Comparison of ENCODE assay signal across 32 cellular contexts in the genomic region with DNA sequence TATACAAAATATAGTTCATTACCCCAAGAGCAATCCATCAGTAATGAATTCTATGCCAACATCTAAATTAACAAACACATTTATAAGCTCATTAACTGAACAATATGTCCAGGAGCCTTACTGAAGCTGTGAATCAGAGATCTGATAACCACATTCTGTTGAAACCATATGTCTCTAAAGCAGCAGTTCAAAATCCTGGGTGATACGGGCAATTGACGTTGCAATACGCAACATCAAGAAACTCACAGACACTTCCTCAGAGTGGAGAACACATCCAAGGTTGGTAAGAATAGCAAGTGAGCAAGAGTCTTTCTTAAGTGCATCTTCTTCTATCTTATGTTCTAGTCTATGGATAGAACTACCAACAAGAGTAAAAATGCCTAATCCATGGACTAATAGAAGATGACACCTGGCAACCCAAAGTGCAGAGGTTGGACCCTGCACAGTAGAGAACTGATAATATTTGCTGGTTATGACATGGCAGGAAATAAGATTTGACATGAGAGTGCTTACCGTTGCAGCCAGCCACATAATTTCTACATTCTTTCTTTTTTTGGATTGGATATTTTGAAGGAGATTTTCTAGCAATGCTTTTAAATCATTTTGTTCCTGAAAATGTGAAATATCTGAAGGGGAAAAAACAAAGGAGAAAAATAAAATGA.
DNase-seq lines count a peak whose midpoint lies in the region; ATAC-seq, FAIRE-seq and TF ChIP-seq lines count a peak whose summit lies in the region.
"Had no signal": no experiment of that assay in that cellular context is flagged by ENCODE, and none has a peak within 500 bp of the region (broad histone marks: within the 10 kb centered on the region; RNA-seq: fewer than 3 reads in every experiment).

No MANE protein-coding gene starts in this region.

- no peaks in the 10 kb centered on the region for H4K20me1 ChIP-seq in astrocyte (ENCODE audit: insufficient read depth, low read length)
- H4K20me1 ChIP-seq: BLaER1 treated with 17β-estradiol and CSF1 and Interleukin-3, amounts not matched to agents 10 nM and 100 nM had no signal

- H3K27ac ChIP-seq in CD4-positive, CD25-positive, alpha-beta regulatory T cell (ENCODE audit: insufficient read depth, low read length, poor library complexity, severe bottlenecking): no peak overlapping the region
- no peak overlapping the region for H3K27ac ChIP-seq in astrocyte (ENCODE audit: low read depth, low read length)
- H3K27ac ChIP-seq: BLaER1 treated with 17β-estradiol and CSF1 and Interleukin-3, amounts not matched to agents 10 nM and 100 nM; KMS-11; Peyer's patch had no signal

- no peak overlapping the region for H3K9ac ChIP-seq in astrocyte (ENCODE audit: low read length)
- H3K9ac ChIP-seq: BLaER1 treated with 17β-estradiol and CSF1 and Interleukin-3, amounts not matched to agents 10 nM and 100 nM; KMS-11 had no signal

- no peak for DNase-seq in activated CD4-positive, alpha-beta memory T cell treated with anti-CD3 and anti-CD28 coated beads for 36 hours
- no peak for DNase-seq in activated CD4-positive, alpha-beta memory T cell treated with anti-CD3 and anti-CD28 coated beads, Interleukin-2, amount 10 ng/mL, durations not matched to agents 7 days and 5 days
- DNase-seq in CD4-positive, CD25-positive, alpha-beta regulatory T cell: no peak
- peak; percentile 43 for DNase-seq in OCI-M1 (lab: John Stamatoyannopoulos, UW)
- no peak for DNase-seq in astrocyte (ENCODE audit: low read depth)
- DNase-seq in amniotic stem cell (lab: John Stamatoyannopoulos, UW): no peak
- DNase-seq in H7: no peak
- DNase-seq: Caco-2; CD8-positive, alpha-beta T cell; DMS 273 treated with DMSO at 0.1 percent for 48 hours; DMS79; EL; GDM1; GOT3; HCEC 1CT; NCI-H1092; NCI-H1417 treated with DMSO at 0.1 percent for 48 hours; NCI-H1694 treated with DMSO at 0.1 percent for 48 hours; NCI-H2081 treated with DMSO at 0.1 percent for 48 hours; NCI-H2171; NCI-H226; NCI-H510A; NCI-H774; Peyer's patch; SHP77 treated with DMSO at 0.1 percent for 48 hours; SW 1271 had no signal

- no peaks in the 10 kb centered on the region for H3K27me3 Mint-ChIP-seq in activated CD4-positive, alpha-beta memory T cell treated with anti-CD3 and anti-CD28 coated beads for 36 hours
- no peaks in the 10 kb centered on the region for H3K27me3 Mint-ChIP-seq in activated CD4-positive, alpha-beta memory T cell treated with anti-CD3 and anti-CD28 coated beads, Interleukin-2, amount 10 ng/mL, durations not matched to agents 7 days and 5 days
- no peaks in the 10 kb centered on the region for H3K27me3 Mint-ChIP-seq in CD4-positive, CD25-positive, alpha-beta regulatory T cell
- no peaks in the 10 kb centered on the region for H3K27me3 Mint-ChIP-seq in astrocyte (ENCODE audit: low read depth, unreplicated experiment)
- H3K27me3 Mint-ChIP-seq: IgD-negative memory B cell had no signal

- FAIRE-seq in astrocyte (lab: Jason Lieb, UNC): peak; percentile 13
- FAIRE-seq: A204.1, GM12878 had no signal

- CTCF ChIA-PET in activated CD4-positive, alpha-beta memory T cell treated with anti-CD3 and anti-CD28 coated beads for 36 hours (lab: Charles Lee): no interaction called here
- CTCF ChIA-PET in activated CD4-positive, alpha-beta memory T cell treated with anti-CD3 and anti-CD28 coated beads, Interleukin-2, amount 10 ng/mL, durations not matched to agents 7 days and 5 days (lab: Charles Lee): no interaction called here

- no peak overlapping the region for H2AFZ ChIP-seq in astrocyte (ENCODE audit: low read depth, low read length)

- no peak for ATAC-seq in CD4-positive, CD25-positive, alpha-beta regulatory T cell (ENCODE audit: low read depth in 2 of 2)
- ATAC-seq in HG03159 (IDR thresholded peaks at IDR 0.05; ENCODE audit: unreplicated experiment): no peak
- ATAC-seq: CD8-positive, alpha-beta T cell; GM12878 had no signal

- peaks cover 31% of the 10 kb centered on the region for H3K36me3 ChIP-seq in CD4-positive, CD25-positive, alpha-beta regulatory T cell (ENCODE audit: control insufficient read depth, insufficient read depth, low read length)
- H3K36me3 ChIP-seq in astrocyte (ENCODE audit: insufficient read depth, low read length): no peaks in the 10 kb centered on the region
- no peaks in the 10 kb centered on the region for H3K36me3 ChIP-seq in H7 (replicated peaks; ENCODE audit: control insufficient read depth, insufficient read depth, low read length)
- H3K36me3 ChIP-seq: BLaER1 treated with 17β-estradiol and CSF1 and Interleukin-3, amounts not matched to agents 10 nM and 100 nM had no signal

- no peaks in the 10 kb centered on the region for H3K9me3 Mint-ChIP-seq in activated CD4-positive, alpha-beta memory T cell treated with anti-CD3 and anti-CD28 coated beads for 36 hours
- H3K9me3 Mint-ChIP-seq in activated CD4-positive, alpha-beta memory T cell treated with anti-CD3 and anti-CD28 coated beads, Interleukin-2, amount 10 ng/mL, durations not matched to agents 7 days and 5 days: no peaks in the 10 kb centered on the region
- no peaks in the 10 kb centered on the region for H3K9me3 Mint-ChIP-seq in CD4-positive, CD25-positive, alpha-beta regulatory T cell
- no peaks in the 10 kb centered on the region for H3K9me3 Mint-ChIP-seq in astrocyte (ENCODE audit: unreplicated experiment)
- H3K9me3 Mint-ChIP-seq: CD8-positive, alpha-beta T cell; IgD-negative memory B cell had no signal

- H3K27ac Mint-ChIP-seq in activated CD4-positive, alpha-beta memory T cell treated with anti-CD3 and anti-CD28 coated beads for 36 hours: peak overlapping the region; percentile 64
- H3K27ac Mint-ChIP-seq in activated CD4-positive, alpha-beta memory T cell treated with anti-CD3 and anti-CD28 coated beads, Interleukin-2, amount 10 ng/mL, durations not matched to agents 7 days and 5 days: no peak overlapping the region
- peak overlapping the region; percentile 14 to 74 (median 21) for H3K27ac Mint-ChIP-seq in CD4-positive, CD25-positive, alpha-beta regulatory T cell
- H3K27ac Mint-ChIP-seq in astrocyte (ENCODE audit: unreplicated experiment): no peak overlapping the region
- H3K27ac Mint-ChIP-seq: CD8-positive, alpha-beta T cell; IgD-negative memory B cell had no signal

- no peaks in the 10 kb centered on the region for H3K4me1 ChIP-seq in CD4-positive, CD25-positive, alpha-beta regulatory T cell (ENCODE audit: control insufficient read depth, insufficient read depth, low read length, poor library complexity, severe bottlenecking)
- H3K4me1 ChIP-seq in astrocyte (ENCODE audit: insufficient read depth, low read length): peaks cover 17% of the 10 kb centered on the region
- H3K4me1 ChIP-seq: BLaER1 treated with 17β-estradiol and CSF1 and Interleukin-3, amounts not matched to agents 10 nM and 100 nM; Caco-2; Peyer's patch had no signal

- H3K4me2 ChIP-seq in astrocyte (ENCODE audit: low read length): no peak overlapping the region
- H3K4me2 ChIP-seq: BLaER1 treated with 17β-estradiol and CSF1 and Interleukin-3, amounts not matched to agents 10 nM and 100 nM; KMS-11 had no signal

- no peak overlapping the region for H3K4me3 Mint-ChIP-seq in activated CD4-positive, alpha-beta memory T cell treated with anti-CD3 and anti-CD28 coated beads for 36 hours
- H3K4me3 Mint-ChIP-seq in activated CD4-positive, alpha-beta memory T cell treated with anti-CD3 and anti-CD28 coated beads, Interleukin-2, amount 10 ng/mL, durations not matched to agents 7 days and 5 days: no peak overlapping the region
- H3K4me3 Mint-ChIP-seq in CD4-positive, CD25-positive, alpha-beta regulatory T cell: no peak overlapping the region
- no peak overlapping the region for H3K4me3 Mint-ChIP-seq in astrocyte (ENCODE audit: unreplicated experiment)
- H3K4me3 Mint-ChIP-seq: CD8-positive, alpha-beta T cell; IgD-negative memory B cell had no signal

- H3K36me3 Mint-ChIP-seq in activated CD4-positive, alpha-beta memory T cell treated with anti-CD3 and anti-CD28 coated beads for 36 hours: peaks cover 35% of the 10 kb centered on the region
- peaks cover 30% of the 10 kb centered on the region for H3K36me3 Mint-ChIP-seq in activated CD4-positive, alpha-beta memory T cell treated with anti-CD3 and anti-CD28 coated beads, Interleukin-2, amount 10 ng/mL, durations not matched to agents 7 days and 5 days (ENCODE audit: low read depth)
- peaks cover 35% of the 10 kb centered on the region for H3K36me3 Mint-ChIP-seq in CD4-positive, CD25-positive, alpha-beta regulatory T cell
- H3K36me3 Mint-ChIP-seq in astrocyte (ENCODE audit: low read depth, unreplicated experiment): no peaks in the 10 kb centered on the region
- H3K36me3 Mint-ChIP-seq: IgD-negative memory B cell had no signal

- intact Hi-C loops in activated CD4-positive, alpha-beta memory T cell treated with anti-CD3 and anti-CD28 coated beads for 36 hours (cut with micrococcal nuclease): no loop called here

- H3K9me3 ChIP-seq in CD4-positive, CD25-positive, alpha-beta regulatory T cell (ENCODE audit: control insufficient read depth in 2 of 2, low read length in 2 of 2): no peaks in the 10 kb centered on the region
- H3K9me3 ChIP-seq in astrocyte (ENCODE audit: insufficient read depth, low read depth, low read length): no peaks in the 10 kb centered on the region
- H3K9me3 ChIP-seq: BLaER1 treated with 17β-estradiol and CSF1 and Interleukin-3, amounts not matched to agents 10 nM and 100 nM; Caco-2; Peyer's patch had no signal

- no peaks in the 10 kb centered on the region for H3K27me3 ChIP-seq in CD4-positive, CD25-positive, alpha-beta regulatory T cell (ENCODE audit: control insufficient read depth, insufficient read depth, low read length)
- H3K27me3 ChIP-seq in astrocyte (ENCODE audit: insufficient read depth, low read length): no peaks in the 10 kb centered on the region
- no peaks in the 10 kb centered on the region for H3K27me3 ChIP-seq in H7 (ENCODE audit: control insufficient read depth, insufficient read depth, low read length)
- H3K27me3 ChIP-seq: BLaER1 treated with 17β-estradiol and CSF1 and Interleukin-3, amounts not matched to agents 10 nM and 100 nM; Peyer's patch had no signal

- TF ChIP-seq CTCF in astrocyte (IDR thresholded peaks at IDR 0.05; ENCODE audit: insufficient read depth, low read depth, low read length): no peak

- H3K79me2 ChIP-seq in astrocyte (ENCODE audit: insufficient read depth, low read length): no peaks in the 10 kb centered on the region

- peaks cover 8% of the 10 kb centered on the region for H3K4me1 Mint-ChIP-seq in activated CD4-positive, alpha-beta memory T cell treated with anti-CD3 and anti-CD28 coated beads for 36 hours (ENCODE audit: low read depth)
- H3K4me1 Mint-ChIP-seq in activated CD4-positive, alpha-beta memory T cell treated with anti-CD3 and anti-CD28 coated beads, Interleukin-2, amount 10 ng/mL, durations not matched to agents 7 days and 5 days: no peaks in the 10 kb centered on the region
- peaks cover 0 to 10% (median 7%) of the 10 kb centered on the region in 4 donors for H3K4me1 Mint-ChIP-seq in CD4-positive, CD25-positive, alpha-beta regulatory T cell
- peaks cover 10% of the 10 kb centered on the region for H3K4me1 Mint-ChIP-seq in astrocyte (ENCODE audit: low read depth, unreplicated experiment)
- H3K4me1 Mint-ChIP-seq: IgD-negative memory B cell had no signal

- H3K4me3 ChIP-seq in CD4-positive, CD25-positive, alpha-beta regulatory T cell (ENCODE audit: low read depth, low read length): no peak overlapping the region
- H3K4me3 ChIP-seq in astrocyte (ENCODE audit: insufficient read depth, low read depth, low read length): no peak overlapping the region
- no peak overlapping the region for H3K4me3 ChIP-seq in H7 (ENCODE audit: insufficient read depth, low read depth, low read length)
- H3K4me3 ChIP-seq: BLaER1 treated with 17β-estradiol and CSF1 and Interleukin-3, amounts not matched to agents 10 nM and 100 nM; GM12878; Peyer's patch had no signal

- POLR2A ChIA-PET in activated CD4-positive, alpha-beta memory T cell treated with anti-CD3 and anti-CD28 coated beads for 36 hours (lab: Charles Lee): no interaction called here
- POLR2A ChIA-PET in activated CD4-positive, alpha-beta memory T cell treated with anti-CD3 and anti-CD28 coated beads, Interleukin-2, amount 10 ng/mL, durations not matched to agents 7 days and 5 days (lab: Charles Lee): no interaction called here

Comparison
In these comparisons a context has a peak if more than half of its experiments do, and no peak if none do; other contexts are left out.
1. H3K27ac Mint-ChIP-seq: peak in activated CD4-positive, alpha-beta memory T cell treated with anti-CD3 and anti-CD28 coated beads for 36 hours (single experiment) and CD4-positive, CD25-positive, alpha-beta regulatory T cell (3 of 3); none in activated CD4-positive, alpha-beta memory T cell treated with anti-CD3 and anti-CD28 coated beads, Interleukin-2, amount 10 ng/mL, durations not matched to agents 7 days and 5 days (single experiment) and astrocyte (single experiment).